In the genomic region with DNA sequence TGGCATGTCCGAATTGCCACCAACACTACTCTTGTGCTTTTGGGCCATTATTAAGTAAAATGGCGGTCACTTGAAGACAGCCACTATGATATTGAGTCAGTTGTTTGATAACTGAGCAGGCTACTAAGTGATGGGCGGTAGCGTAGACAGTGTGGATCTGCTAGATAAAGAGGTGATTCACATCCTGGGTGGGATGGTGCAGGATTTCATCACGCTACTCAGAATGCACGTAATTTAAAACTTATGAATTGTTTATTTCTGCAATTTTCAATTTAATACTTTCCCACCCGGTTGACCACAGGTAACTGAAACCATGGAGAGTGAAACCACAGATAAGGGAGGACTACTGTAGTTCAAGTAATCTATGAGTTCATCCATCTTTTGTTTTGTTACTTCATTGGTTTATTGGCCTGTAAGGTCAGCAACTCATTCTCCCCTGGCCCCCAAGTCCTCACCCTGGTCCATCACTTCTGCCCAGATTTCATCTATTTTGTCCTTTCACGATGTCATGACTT, we compare ENCODE assay signal across 10 cellular contexts. TPM values are rescaled to one million over a fixed set of nuclear protein-coding genes. Genes with fewer than 3 reads are reported as not detected.
DNase-seq lines count a peak whose midpoint lies in the region; ATAC-seq, FAIRE-seq and TF ChIP-seq lines count a peak whose summit lies in the region.
"Had no signal": no experiment of that assay in that cellular context is flagged by ENCODE, and none has a peak within 500 bp of the region (broad histone marks: within the 10 kb centered on the region; RNA-seq: fewer than 3 reads in every experiment).

No MANE protein-coding gene starts in this region.

- H3K4me3 ChIP-seq in CD4-positive, CD25-positive, alpha-beta regulatory T cell (ENCODE audit: low read depth, low read length), result no peak overlapping the region
- H3K4me3 ChIP-seq in keratinocyte (ENCODE audit: control insufficient read depth in 2 of 3, extremely low read depth in 1 of 3, insufficient read depth in 2 of 3, low read depth in 1 of 3, low read length in 3 of 3), result no peak overlapping the region
- H3K4me3 ChIP-seq in transverse colon, result no peak overlapping the region
- H3K4me3 ChIP-seq: testis had no signal

- H3K4me1 ChIP-seq in CD4-positive, CD25-positive, alpha-beta regulatory T cell (ENCODE audit: control insufficient read depth, insufficient read depth, low read length, poor library complexity, severe bottlenecking), result peaks cover 24% of the 10 kb centered on the region
- H3K4me1 ChIP-seq in keratinocyte (ENCODE audit: control insufficient read depth, extremely low read depth, insufficient read depth, low read length), result peaks cover 4% of the 10 kb centered on the region
- H3K4me1 ChIP-seq in transverse colon, result peaks cover 0 to 29% (median 6%) of the 10 kb centered on the region in 4 donors
- H3K4me1 ChIP-seq: testis had no signal

- H3K9me3 Mint-ChIP-seq in CD4-positive, CD25-positive, alpha-beta regulatory T cell, result peaks cover 0 to 1% (median 0%) of the 10 kb centered on the region in 7 donors
- H3K9me3 Mint-ChIP-seq in HFFc6, result no peaks in the 10 kb centered on the region
- H3K9me3 Mint-ChIP-seq in activated T-helper 2 cell treated with anti-CD3 and anti-CD28 coated beads, Interferon-gamma antibody, Interleukin-2, Interleukin-4, amounts not matched to agents 10 μg/mL and 5 μg/mL and 100 μg/mL, durations not matched to agents 14 hours and 24 hours and 36 hours, result no peaks in the 10 kb centered on the region

- peaks cover 15% of the 10 kb centered on the region for H3K79me2 ChIP-seq in keratinocyte (ENCODE audit: control insufficient read depth, insufficient read depth, low read length)

- intact Hi-C loops in activated T-helper 2 cell treated with anti-CD3 and anti-CD28 coated beads, Interferon-gamma antibody, Interleukin-2, Interleukin-4, amounts not matched to agents 10 μg/mL and 5 μg/mL and 100 μg/mL, durations not matched to agents 14 hours and 24 hours and 36 hours (cut with micrococcal nuclease), result loop anchor here (5.0 kb wide), 1 partner anchor 82 kb away; a partner anchor contains a TSS
- intact Hi-C loops in transverse colon (cut with DNase I; ENCODE audit: low total_unique reads), result no loop called here

- H3K4me3 Mint-ChIP-seq in CD4-positive, CD25-positive, alpha-beta regulatory T cell, result peak overlapping the region; percentile 34 to 87 (median 63)
- H3K4me3 Mint-ChIP-seq in HFFc6, result peak overlapping the region; percentile 67
- peak overlapping the region; percentile 49 for H3K4me3 Mint-ChIP-seq in activated T-helper 2 cell treated with anti-CD3 and anti-CD28 coated beads, Interferon-gamma antibody, Interleukin-2, Interleukin-4, amounts not matched to agents 10 μg/mL and 5 μg/mL and 100 μg/mL, durations not matched to agents 14 hours and 24 hours and 36 hours (ENCODE audit: low read depth)

- H2AFZ ChIP-seq in keratinocyte (ENCODE audit: control insufficient read depth, low read length), result no peak overlapping the region

- no peaks in the 10 kb centered on the region for H3K27me3 ChIP-seq in CD4-positive, CD25-positive, alpha-beta regulatory T cell (ENCODE audit: control insufficient read depth, insufficient read depth, low read length)
- H3K27me3 ChIP-seq in keratinocyte (ENCODE audit: control insufficient read depth, extremely low read depth, insufficient read depth, low read length) (no peaks in the 10 kb centered on the region), transverse colon (no peaks in the 10 kb centered on the region)
- H3K27me3 ChIP-seq: testis had no signal

- TF ChIP-seq EP300 in transverse colon (IDR thresholded peaks at IDR 0.05; ENCODE audit: low read depth), result no peak

- ATAC-seq in CD4-positive, CD25-positive, alpha-beta regulatory T cell (ENCODE audit: low read depth in 2 of 2), result no peak
- ATAC-seq: sciatic nerve had no signal

- TF ChIP-seq POLR2A in transverse colon (IDR thresholded peaks at IDR 0.05), result no peak

- peaks cover 10% of the 10 kb centered on the region for H3K36me3 Mint-ChIP-seq in CD4-positive, CD25-positive, alpha-beta regulatory T cell
- peaks cover 17% of the 10 kb centered on the region for H3K36me3 Mint-ChIP-seq in HFFc6 (ENCODE audit: low read depth)
- peaks cover 41% of the 10 kb centered on the region for H3K36me3 Mint-ChIP-seq in activated T-helper 2 cell treated with anti-CD3 and anti-CD28 coated beads, Interferon-gamma antibody, Interleukin-2, Interleukin-4, amounts not matched to agents 10 μg/mL and 5 μg/mL and 100 μg/mL, durations not matched to agents 14 hours and 24 hours and 36 hours (ENCODE audit: low read depth)

- H3K4me2 ChIP-seq in keratinocyte (ENCODE audit: control insufficient read depth, extremely low read depth, insufficient read depth, low read depth, low read length), result no peak overlapping the region

- no peaks in the 10 kb centered on the region for H3K9me3 ChIP-seq in CD4-positive, CD25-positive, alpha-beta regulatory T cell (ENCODE audit: control insufficient read depth in 2 of 2, low read length in 2 of 2)
- H3K9me3 ChIP-seq in keratinocyte (ENCODE audit: control insufficient read depth, low read depth, low read length), result no peaks in the 10 kb centered on the region
- H3K9me3 ChIP-seq in transverse colon, result no peaks in the 10 kb centered on the region
- H3K9me3 ChIP-seq: testis had no signal

- peaks cover 4 to 43% (median 20%) of the 10 kb centered on the region in 4 donors for H3K4me1 Mint-ChIP-seq in CD4-positive, CD25-positive, alpha-beta regulatory T cell
- H3K4me1 Mint-ChIP-seq in HFFc6 (ENCODE audit: low read depth), result peaks cover 28% of the 10 kb centered on the region
- H3K4me1 Mint-ChIP-seq in activated T-helper 2 cell treated with anti-CD3 and anti-CD28 coated beads, Interferon-gamma antibody, Interleukin-2, Interleukin-4, amounts not matched to agents 10 μg/mL and 5 μg/mL and 100 μg/mL, durations not matched to agents 14 hours and 24 hours and 36 hours (ENCODE audit: low read depth), result peaks cover 29% of the 10 kb centered on the region

- peak overlapping the region in 1 of 3 donors; percentile 90 for H3K27ac Mint-ChIP-seq in CD4-positive, CD25-positive, alpha-beta regulatory T cell
- peak overlapping the region; percentile 79 for H3K27ac Mint-ChIP-seq in HFFc6
- peak overlapping the region; percentile 79 for H3K27ac Mint-ChIP-seq in activated T-helper 2 cell treated with anti-CD3 and anti-CD28 coated beads, Interferon-gamma antibody, Interleukin-2, Interleukin-4, amounts not matched to agents 10 μg/mL and 5 μg/mL and 100 μg/mL, durations not matched to agents 14 hours and 24 hours and 36 hours

- no peak for FAIRE-seq in keratinocyte (lab: Jason Lieb, UNC)

- no peak overlapping the region for H3K9ac ChIP-seq in keratinocyte (ENCODE audit: control insufficient read depth, extremely low read depth, insufficient read depth, low read length)

- H4K20me1 ChIP-seq in keratinocyte (ENCODE audit: control insufficient read depth, extremely low read depth, insufficient read depth, low read length), result no peaks in the 10 kb centered on the region

- WGBS in transverse colon (ENCODE audit: low coverage in 1 of 2), 2 donors, result 74 to 80% methylated on average over 5 to 8 of the region's 8 CpGs

- H3K36me3 ChIP-seq in CD4-positive, CD25-positive, alpha-beta regulatory T cell (ENCODE audit: control insufficient read depth, insufficient read depth, low read length), result peaks cover 31% of the 10 kb centered on the region
- H3K36me3 ChIP-seq in keratinocyte (ENCODE audit: control insufficient read depth in 2 of 2, extremely low read depth in 1 of 2, insufficient read depth in 2 of 2, low read length in 2 of 2), result peaks cover 3 to 4% of the 10 kb centered on the region in 2 experiments
- H3K36me3 ChIP-seq in transverse colon, result peaks cover 0 to 5% (median 0%) of the 10 kb centered on the region in 4 donors

- no peaks in the 10 kb centered on the region for H3K27me3 Mint-ChIP-seq in CD4-positive, CD25-positive, alpha-beta regulatory T cell
- no peaks in the 10 kb centered on the region for H3K27me3 Mint-ChIP-seq in HFFc6 (ENCODE audit: insufficient read depth)
- no peaks in the 10 kb centered on the region for H3K27me3 Mint-ChIP-seq in activated T-helper 2 cell treated with anti-CD3 and anti-CD28 coated beads, Interferon-gamma antibody, Interleukin-2, Interleukin-4, amounts not matched to agents 10 μg/mL and 5 μg/mL and 100 μg/mL, durations not matched to agents 14 hours and 24 hours and 36 hours (ENCODE audit: low read depth)

- dilution Hi-C loops in keratinocyte (cut with MboI; ENCODE audit: extremely low pct_ligation_motif_present, low sequenced_read_pairs), result no loop called here

- H3K27ac ChIP-seq in CD4-positive, CD25-positive, alpha-beta regulatory T cell (ENCODE audit: insufficient read depth, low read length, poor library complexity, severe bottlenecking), result no peak overlapping the region
- peak overlapping the region; percentile 39 for H3K27ac ChIP-seq in keratinocyte (ENCODE audit: control insufficient read depth, insufficient read depth, low read length)
- H3K27ac ChIP-seq in substantia nigra (ENCODE audit: low read depth, low read length, poor library complexity, severe bottlenecking), result no peak overlapping the region
- no peak overlapping the region for H3K27ac ChIP-seq in transverse colon
- no peak overlapping the region for H3K27ac ChIP-seq in caudate nucleus (ENCODE audit: low read depth, low read length)
- H3K27ac ChIP-seq: testis had no signal

- DNase-seq in CD4-positive, CD25-positive, alpha-beta regulatory T cell, result no peak
- DNase-seq in HFFc6, result peak; percentile 45
- no peak for DNase-seq in activated T-helper 2 cell treated with anti-CD3 and anti-CD28 coated beads, Interferon-gamma antibody, Interleukin-2, Interleukin-4, amounts not matched to agents 10 μg/mL and 5 μg/mL and 100 μg/mL, durations not matched to agents 14 hours and 24 hours and 36 hours (ENCODE audit: low spot score)
- no peak for DNase-seq in keratinocyte (ENCODE audit: low read depth, low spot score)
- DNase-seq in substantia nigra (lab: John Stamatoyannopoulos, UW), result no peak
- no peak for DNase-seq in transverse colon
- no peak for DNase-seq in caudate nucleus (lab: John Stamatoyannopoulos, UW)
- no peak for DNase-seq in KG1 (lab: John Stamatoyannopoulos, UW)
- DNase-seq: testis had no signal

- TF ChIP-seq CTCF in HFFc6 (IDR thresholded peaks at IDR 0.05), result no peak
- TF ChIP-seq CTCF in keratinocyte (optimal IDR thresholded peaks at IDR 0.05 in 1 of 3, IDR thresholded peaks at IDR 0.05 in 1 of 3, conservative IDR thresholded peaks at IDR 0.05 in 1 of 3; ENCODE audit: extremely low read depth in 1 of 3, insufficient read depth in 2 of 3, low read length in 3 of 3), result no peak
- TF ChIP-seq CTCF in transverse colon (IDR thresholded peaks at IDR 0.05), result no peak

- no peaks in the 10 kb centered on the region for H3K9me1 ChIP-seq in keratinocyte (ENCODE audit: control insufficient read depth, extremely low read depth, insufficient read depth, low read length)

- in situ Hi-C loops in transverse colon (cut with MboI; ENCODE audit: low pct_ligation_motif_present in 1 of 4, low pct_unique_long_range_greater_than_20kb in 1 of 4, low sequenced_read_pairs in 3 of 4), result loop anchor here in 1 of 4 donors (10.0 kb wide), 1 partner anchor 81 kb away; no protein-coding TSS in a partner anchor

RNA-seq across cellular contexts. Expression of a gene that starts 2.9 kb away (rescaled TPM):
- 128 TPM for total RNA-seq in CD4-positive, CD25-positive, alpha-beta regulatory T cell
- 10 to 100 TPM; 56.4 to 68.7 (median 64.0) TPM for polyA plus RNA-seq in CD4-positive, CD25-positive, alpha-beta regulatory T cell
- 10 to 100 TPM; 68.8 to 80.7 (median 75.3) TPM for total RNA-seq in HFFc6 (2021; fragmentation: NEBNext Ultra II Directional; extraction: Animal tissue kit (Norgen Biotek cat#: 25700))
- total RNA-seq in activated T-helper 2 cell treated with anti-CD3 and anti-CD28 coated beads, Interferon-gamma antibody, Interleukin-2, Interleukin-4, amounts not matched to agents 10 μg/mL and 5 μg/mL and 100 μg/mL, durations not matched to agents 14 hours and 24 hours and 36 hours, result 85.3 and 86.1 TPM in 2 replicates
- 21.3 to 40.5 TPM (median 22.4 TPM) in 3 replicates for polyA plus RNA-seq in keratinocyte
- polyA plus RNA-seq in keratinocyte (2011; ENCODE audit: low read depth), result 5.6 TPM
- 28.4 and 29.0 TPM in 2 replicates for polyA plus RNA-seq in keratinocyte (2011; cell fraction: cytosol; rRNA removed)
- 47.8 and 49.4 TPM in 2 replicates for polyA plus RNA-seq in keratinocyte (2011; cell fraction: nucleus; rRNA removed)
- 22.9 and 34.4 TPM in 2 replicates for polyA plus RNA-seq in keratinocyte (2012; ENCODE audit: low replicate concordance)
- 43.0 to 96.2 TPM (median 65.5 TPM) in 3 replicates for polyA minus RNA-seq in keratinocyte
- 23.4 TPM for polyA minus RNA-seq in keratinocyte (2011; cell fraction: cytosol; rRNA and poly(A)+ RNA removed)
- 12.7 and 20.2 TPM in 2 replicates for polyA minus RNA-seq in keratinocyte (2011; cell fraction: nucleus; rRNA and poly(A)+ RNA removed)
- total RNA-seq in transverse colon, result 100 to 1,000 TPM in 2 of 4 donors, 10 to 100 TPM in 2; 58.4 to 247 (median 88.3) TPM

RNA-seq across cellular contexts. Expression of a gene that starts 18.4 kb away (rescaled TPM):
- 31.8 TPM for total RNA-seq in CD4-positive, CD25-positive, alpha-beta regulatory T cell
- 100 to 1,000 TPM in 3 of 4 donors, 10 to 100 TPM in 1; 65.2 to 133 (median 112) TPM for polyA plus RNA-seq in CD4-positive, CD25-positive, alpha-beta regulatory T cell
- 1,000 to 10,000 TPM in 3 of 6 experiments, 100 to 1,000 TPM in 3; 815 to 1,568 (median 980) TPM for total RNA-seq in HFFc6 (2021; fragmentation: NEBNext Ultra II Directional; extraction: Animal tissue kit (Norgen Biotek cat#: 25700))
- total RNA-seq in activated T-helper 2 cell treated with anti-CD3 and anti-CD28 coated beads, Interferon-gamma antibody, Interleukin-2, Interleukin-4, amounts not matched to agents 10 μg/mL and 5 μg/mL and 100 μg/mL, durations not matched to agents 14 hours and 24 hours and 36 hours, result 76.5 and 77.1 TPM in 2 replicates
- polyA plus RNA-seq in keratinocyte, result 151 to 328 TPM (median 162 TPM) in 3 replicates
- polyA plus RNA-seq in keratinocyte (2011; ENCODE audit: low read depth), result 10.1 TPM
- 143 and 188 TPM in 2 replicates for polyA plus RNA-seq in keratinocyte (2011; cell fraction: cytosol; rRNA removed)
- polyA plus RNA-seq in keratinocyte (2011; cell fraction: nucleus; rRNA removed), result 127 and 170 TPM in 2 replicates
- polyA plus RNA-seq in keratinocyte (2012; ENCODE audit: low replicate concordance), result 180 and 201 TPM in 2 replicates
- polyA minus RNA-seq in keratinocyte, result 329 to 825 TPM (median 346 TPM) in 3 replicates
- 340 TPM for polyA minus RNA-seq in keratinocyte (2011; cell fraction: cytosol; rRNA and poly(A)+ RNA removed)
- polyA minus RNA-seq in keratinocyte (2011; cell fraction: nucleus; rRNA and poly(A)+ RNA removed), result 88.3 and 93.9 TPM in 2 replicates
- 10 to 100 TPM; 14.2 to 83.0 (median 43.6) TPM for total RNA-seq in transverse colon

RNA-seq across cellular contexts. Expression of a gene that starts 55.8 kb away (rescaled TPM):
- total RNA-seq in CD4-positive, CD25-positive, alpha-beta regulatory T cell, result not detected
- under 1 TPM in 2 of 4 donors, not detected in 2; 0.18 to 0.34 TPM for polyA plus RNA-seq in CD4-positive, CD25-positive, alpha-beta regulatory T cell
- under 1 TPM in 5 of 6 experiments, not detected in 1; 0.13 to 0.31 (median 0.19) TPM for total RNA-seq in HFFc6 (2021; fragmentation: NEBNext Ultra II Directional; extraction: Animal tissue kit (Norgen Biotek cat#: 25700))
- total RNA-seq in activated T-helper 2 cell treated with anti-CD3 and anti-CD28 coated beads, Interferon-gamma antibody, Interleukin-2, Interleukin-4, amounts not matched to agents 10 μg/mL and 5 μg/mL and 100 μg/mL, durations not matched to agents 14 hours and 24 hours and 36 hours, result 0.21 TPM in 2 replicates
- 0.07 to 0.36 TPM in 2 of 3 replicates, not detected in the other for polyA plus RNA-seq in keratinocyte
- 0.49 TPM for polyA plus RNA-seq in keratinocyte (2011; ENCODE audit: low read depth)
- 0.34 and 0.56 TPM in 2 replicates for polyA plus RNA-seq in keratinocyte (2011; cell fraction: cytosol; rRNA removed)
- polyA plus RNA-seq in keratinocyte (2011; cell fraction: nucleus; rRNA removed), result 0.19 and 1.1 TPM in 2 replicates
- polyA plus RNA-seq in keratinocyte (2012; ENCODE audit: low replicate concordance), result 0.85 and 1.2 TPM in 2 replicates
- 0.10 to 3.0 TPM in 2 of 3 replicates, not detected in the other for polyA minus RNA-seq in keratinocyte
- polyA minus RNA-seq in keratinocyte (2011; cell fraction: cytosol; rRNA and poly(A)+ RNA removed), result not detected
- polyA minus RNA-seq in keratinocyte (2011; cell fraction: nucleus; rRNA and poly(A)+ RNA removed), result 0.32 TPM in 1 of 2 replicates, not detected in the other
- total RNA-seq in transverse colon, result under 1 TPM; 0.16 to 0.41 (median 0.39) TPM

Comparison
In these comparisons a context has a peak if more than half of its experiments do, and no peak if none do; other contexts are left out.
1. RNA of a gene that starts 18.4 kb away (total RNA-seq): 815 to 1,568 TPM in HFFc6; 76.5 to 77.1 TPM in activated T-helper 2 cell treated with anti-CD3 and anti-CD28 coated beads, Interferon-gamma antibody, Interleukin-2, Interleukin-4, amounts not matched to agents 10 μg/mL and 5 μg/mL and 100 μg/mL, durations not matched to agents 14 hours and 24 hours and 36 hours, 14.2 to 83.0 TPM in transverse colon and 31.8 TPM in CD4-positive, CD25-positive, alpha-beta regulatory T cell (single experiment); every median in the first group is over 4 times any median in the second.
2. Peak in every context shown above with its lines, with median percentiles within 50 percentile points of each other: H3K4me3 Mint-ChIP-seq.